In the genomic region with DNA sequence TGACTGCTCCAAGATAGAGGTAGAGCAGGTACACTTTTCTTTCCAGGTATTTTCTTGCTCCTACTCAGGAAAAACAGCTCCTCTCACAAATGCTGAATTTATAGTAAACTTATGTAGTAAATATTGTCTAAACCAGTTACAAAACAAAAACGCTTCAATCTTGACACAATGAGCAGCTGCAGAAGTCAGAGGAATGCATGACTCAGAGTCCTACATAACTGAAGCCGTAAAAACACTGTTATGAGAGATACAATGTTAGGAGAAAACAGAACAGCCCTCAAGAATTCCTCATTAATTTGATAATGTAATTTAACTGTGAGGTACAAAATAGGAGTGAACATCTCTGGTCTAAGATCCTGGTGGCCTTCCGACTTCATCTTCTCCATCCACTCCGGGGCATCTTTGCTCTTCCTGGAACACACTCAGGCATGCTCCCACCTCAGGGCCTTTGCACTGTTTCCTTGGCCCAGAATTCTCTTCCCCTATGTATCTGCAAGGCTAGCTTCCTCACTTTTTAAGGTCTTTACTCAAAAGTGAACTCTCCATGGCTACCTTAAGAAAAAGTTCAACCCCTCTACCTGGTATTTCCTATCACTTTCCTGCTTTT, we compare ENCODE assay signal across 10 cellular contexts.
A peak's percentile ranks its signal among the peaks of the same experiment; 100 is the strongest.
DNase-seq lines count a peak whose midpoint lies in the region; ATAC-seq and TF ChIP-seq lines count a peak whose summit lies in the region.
"Had no signal": no experiment of that assay in that cellular context is flagged by ENCODE, and none has a peak within 500 bp of the region (broad histone marks: within the 10 kb centered on the region; RNA-seq: fewer than 3 reads in every experiment).

No MANE protein-coding gene starts in this region.

- H3K36me3 ChIP-seq in SK-N-SH (replicated peaks in 1 of 2; ENCODE audit: control insufficient read depth in 1 of 2, insufficient read depth in 2 of 2, low read length in 1 of 2) (no peaks in the 10 kb centered on the region), fibroblast of lung (ENCODE audit: control insufficient read depth, insufficient read depth, low read length) (no peaks in the 10 kb centered on the region), MG63 (no peaks in the 10 kb centered on the region)

- H3K4me3 ChIP-seq in AG10803 (ENCODE audit: low read length) (no peak overlapping the region), SK-N-SH (ENCODE audit: low read depth in 2 of 2, low read length in 1 of 2) (no peak overlapping the region), fibroblast of lung (replicated peaks in 1 of 4; ENCODE audit: control extremely low read depth in 1 of 4, insufficient read depth in 1 of 4, low read depth in 3 of 4, low read length in 4 of 4) (no peak overlapping the region), MG63 (no peak overlapping the region)

- no peak overlapping the region for H3K4me3 Mint-ChIP-seq in nephron progenitor cell
- peak overlapping the region in 1 of 10 donors; percentile 12 for H3K4me3 Mint-ChIP-seq in naive thymus-derived CD8-positive, alpha-beta T cell
- H3K4me3 Mint-ChIP-seq: CD8-positive, alpha-beta T cell had no signal

- no peak for TF ChIP-seq CTCF in AG10803 (conservative IDR thresholded peaks at IDR 0.05; ENCODE audit: low read length)
- no peak for TF ChIP-seq CTCF in SK-N-SH (IDR thresholded peaks at IDR 0.05)
- no peak for TF ChIP-seq CTCF in fibroblast of lung (conservative IDR thresholded peaks at IDR 0.05 in 1 of 2, IDR thresholded peaks at IDR 0.05 in 1 of 2; ENCODE audit: low read depth in 1 of 2, low read length in 2 of 2)
- no peak for TF ChIP-seq CTCF in nephron progenitor cell (IDR thresholded peaks at IDR 0.05)

- H4K20me1 ChIP-seq in SK-N-SH (ENCODE audit: insufficient read depth) (no peaks in the 10 kb centered on the region), fibroblast of lung (ENCODE audit: control insufficient read depth, extremely low read depth, insufficient read depth, low read length) (no peaks in the 10 kb centered on the region)

- H2AFZ ChIP-seq in SK-N-SH (ENCODE audit: low read depth), result no peak overlapping the region; the same call in 1 of the 2 replicates
- H2AFZ ChIP-seq in fibroblast of lung (ENCODE audit: low read length), result no peak overlapping the region

- H3K27ac ChIP-seq in SK-N-SH (ENCODE audit: low read depth in 2 of 2, low read length in 1 of 2) (peak overlapping the region; percentile 67 to 76), fibroblast of lung (ENCODE audit: insufficient read depth, low read length) (peak overlapping the region; percentile 53)

- H3K36me3 Mint-ChIP-seq in nephron progenitor cell (ENCODE audit: low read depth), result peaks cover 29% of the 10 kb centered on the region
- peaks cover 0 to 13% (median 6%) of the 10 kb centered on the region in 3 donors for H3K36me3 Mint-ChIP-seq in naive thymus-derived CD8-positive, alpha-beta T cell

- no peak for ATAC-seq in naive thymus-derived CD8-positive, alpha-beta T cell
- no peak for ATAC-seq in HG02852 (IDR thresholded peaks at IDR 0.05; ENCODE audit: unreplicated experiment)
- ATAC-seq: CD8-positive, alpha-beta T cell had no signal

- no peaks in the 10 kb centered on the region for H3K27me3 ChIP-seq in SK-N-SH (ENCODE audit: insufficient read depth)
- no peaks in the 10 kb centered on the region for H3K27me3 ChIP-seq in fibroblast of lung (ENCODE audit: control insufficient read depth, insufficient read depth, low read length)
- no peaks in the 10 kb centered on the region for H3K27me3 ChIP-seq in MG63

- peaks cover 21% of the 10 kb centered on the region for H3F3A ChIP-seq in SK-N-SH (replicated peaks; ENCODE audit: insufficient read depth)

- no peaks in the 10 kb centered on the region for H3K9me3 Mint-ChIP-seq in nephron progenitor cell
- no peaks in the 10 kb centered on the region for H3K9me3 Mint-ChIP-seq in naive thymus-derived CD8-positive, alpha-beta T cell
- H3K9me3 Mint-ChIP-seq: CD8-positive, alpha-beta T cell had no signal

- no peaks in the 10 kb centered on the region for H3K9me2 ChIP-seq in SK-N-SH

- no peak for TF ChIP-seq RAD21 in SK-N-SH (IDR thresholded peaks at IDR 0.05; ENCODE audit: low read length)

- H3K79me2 ChIP-seq in SK-N-SH (ENCODE audit: insufficient read depth) (peaks cover 18% of the 10 kb centered on the region), fibroblast of lung (ENCODE audit: control insufficient read depth, insufficient read depth, low read length) (no peaks in the 10 kb centered on the region)

- H3K4me2 ChIP-seq in SK-N-SH (peak overlapping the region; percentile 54; the same call in 1 of the 2 replicates), fibroblast of lung (ENCODE audit: extremely low read depth, insufficient read depth, low read length) (peak overlapping the region; percentile 61)

- H3K27me3 Mint-ChIP-seq in nephron progenitor cell (ENCODE audit: low read depth, poor library complexity), result no peaks in the 10 kb centered on the region
- no peaks in the 10 kb centered on the region for H3K27me3 Mint-ChIP-seq in naive thymus-derived CD8-positive, alpha-beta T cell

- H3K4me1 Mint-ChIP-seq in nephron progenitor cell, result peaks cover 68% of the 10 kb centered on the region
- H3K4me1 Mint-ChIP-seq in naive thymus-derived CD8-positive, alpha-beta T cell, result peaks cover 16 to 46% (median 34%) of the 10 kb centered on the region in 4 donors

- DNase-seq in AG10803 (ENCODE audit: low read depth) (peak; percentile 79), SK-N-SH (no peak), fibroblast of lung (ENCODE audit: low read depth in 2 of 2) (peak; percentile 71 to 85), nephron progenitor cell (no peak), MG63 (no peak)
- DNase-seq in naive thymus-derived CD8-positive, alpha-beta T cell, result no peak
- DNase-seq in stimulated activated CD4-positive, alpha-beta T cell treated with anti-CD3 and anti-CD28 coated beads, Interleukin-4, amount 100 ng/mL, for 4 hours, result no peak
- DNase-seq: CD8-positive, alpha-beta T cell; SIG-M5 had no signal

- H3K27ac Mint-ChIP-seq in nephron progenitor cell, result peak overlapping the region; percentile 22
- peak overlapping the region in 2 of 10 donors; percentile 47 to 59 for H3K27ac Mint-ChIP-seq in naive thymus-derived CD8-positive, alpha-beta T cell
- H3K27ac Mint-ChIP-seq: CD8-positive, alpha-beta T cell had no signal

- 35% methylated on average over 4 of the region's 4 CpGs for WGBS in SK-N-SH (ENCODE audit: low lambda C conversion rate)

- POLR2A ChIA-PET in SK-N-SH (lab: Yijun Ruan, JAX), result no interaction called here
- POLR2A ChIA-PET in naive thymus-derived CD8-positive, alpha-beta T cell (lab: Charles Lee), result interaction anchor here (2.2 kb wide), 1 partner anchor 33 kb away, joined by 9 read pairs; no protein-coding TSS in a partner anchor

- peaks cover 23 to 48% of the 10 kb centered on the region in 2 experiments; a peak in 3 of 4 replicates for H3K4me1 ChIP-seq in SK-N-SH (ENCODE audit: control insufficient read depth in 1 of 2, insufficient read depth in 2 of 2, low read depth in 1 of 2, low read length in 1 of 2)
- peaks cover 19% of the 10 kb centered on the region for H3K4me1 ChIP-seq in fibroblast of lung (ENCODE audit: control insufficient read depth, extremely low read depth, insufficient read depth, low read length)

- TF ChIP-seq EP300 in SK-N-SH (IDR thresholded peaks at IDR 0.05; ENCODE audit: borderline replicate concordance in 1 of 2, low read depth in 1 of 2, low read length in 1 of 2), result 0 out of 4 replicates have a peak, but pooled peaks of 1 of the 2 experiments have one; percentile 18

- CTCF ChIA-PET in SK-N-SH (lab: Yijun Ruan, JAX), result interaction anchor here (1.7 kb wide), 1 partner anchor 481 kb away, joined by 3 read pairs; no protein-coding TSS in a partner anchor

- H3K9ac ChIP-seq in SK-N-SH (no peak overlapping the region), fibroblast of lung (ENCODE audit: insufficient read depth, low read length) (no peak overlapping the region)

- H3K9me3 ChIP-seq in SK-N-SH (no peaks in the 10 kb centered on the region), fibroblast of lung (ENCODE audit: control insufficient read depth, insufficient read depth, low read depth, low read length) (no peaks in the 10 kb centered on the region), MG63 (no peaks in the 10 kb centered on the region)

TF ChIP-seq in SK-N-SH, 30 proteins besides CTCF, POLR2A, EP300 and RAD21 (continues in another document):
- peak; percentile 70 for TF ChIP-seq JUND (IDR thresholded peaks at IDR 0.05)
- TF ChIP-seq PBX3 (IDR thresholded peaks at IDR 0.05), result peak; percentile 77
- no peak for TF ChIP-seq FOXM1 (IDR thresholded peaks at IDR 0.05; ENCODE audit: low read depth)
- TF ChIP-seq, protein P1, sequence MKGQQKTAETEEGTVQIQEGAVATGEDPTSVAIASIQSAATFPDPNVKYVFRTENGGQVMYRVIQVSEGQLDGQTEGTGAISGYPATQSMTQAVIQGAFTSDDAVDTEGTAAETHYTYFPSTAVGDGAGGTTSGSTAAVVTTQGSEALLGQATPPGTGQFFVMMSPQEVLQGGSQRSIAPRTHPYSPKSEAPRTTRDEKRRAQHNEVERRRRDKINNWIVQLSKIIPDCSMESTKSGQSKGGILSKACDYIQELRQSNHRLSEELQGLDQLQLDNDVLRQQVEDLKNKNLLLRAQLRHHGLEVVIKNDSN (IDR thresholded peaks at IDR 0.05; ENCODE audit: borderline replicate concordance, low read depth), result no peak
- TF ChIP-seq FOSL2 (IDR thresholded peaks at IDR 0.05; ENCODE audit: borderline replicate concordance, low read depth), result peak; percentile 73; the same call in 1 of the 2 replicates
- TF ChIP-seq TCF12 (IDR thresholded peaks at IDR 0.05), result peak; percentile 86
- no peak for TF ChIP-seq USF2 (IDR thresholded peaks at IDR 0.05; ENCODE audit: borderline replicate concordance, low read depth, low read length)
- TF ChIP-seq NFIC (IDR thresholded peaks at IDR 0.05; ENCODE audit: borderline replicate concordance), result no peak
- TF ChIP-seq SMC3 (IDR thresholded peaks at IDR 0.05; ENCODE audit: low read depth, low read length), result no peak
- no peak for TF ChIP-seq RXRA (IDR thresholded peaks at IDR 0.05; ENCODE audit: borderline replicate concordance, low read depth)

Comparison
In these comparisons a context has a peak if more than half of its experiments do, and no peak if none do; other contexts are left out.
1. DNase-seq: peak in AG10803 (single experiment) and fibroblast of lung (2 of 2); none in SK-N-SH (single experiment), nephron progenitor cell (single experiment), naive thymus-derived CD8-positive, alpha-beta T cell (0 of 10), MG63 (single experiment) and stimulated activated CD4-positive, alpha-beta T cell treated with anti-CD3 and anti-CD28 coated beads, Interleukin-4, amount 100 ng/mL, for 4 hours (0 of 2).